ENCODE assay signal across 8 cellular contexts in genomic region chr10:89301231-89301630, GRCh38. TPM values are rescaled to one million over a fixed set of nuclear protein-coding genes. Genes with fewer than 3 reads are reported as not detected.
A peak's percentile ranks its signal among the peaks of the same experiment; 100 is the strongest.
DNase-seq lines count a peak whose midpoint lies in the region; ATAC-seq and TF ChIP-seq lines count a peak whose summit lies in the region.

No MANE protein-coding gene starts in this region.

- peaks cover 29 to 43% (median 34%) of the 10 kb centered on the region in 4 donors for H3K4me1 Mint-ChIP-seq in CD4-positive, CD25-positive, alpha-beta regulatory T cell
- H3K4me1 Mint-ChIP-seq in endothelial cell (ENCODE audit: unreplicated experiment) = peaks cover 25% of the 10 kb centered on the region
- H3K4me1 Mint-ChIP-seq in natural killer cell treated with Interleukin-12 subunit alpha and Interleukin-12 subunit beta and Interleukin-15 and Interleukin-18, amount 100 ng/mL, for 72 hours (ENCODE audit: low read depth in 2 of 2) = peaks cover 44 to 50% of the 10 kb centered on the region in 2 donors

- peak overlapping the region; percentile 96 for H3K4me3 ChIP-seq in CD4-positive, CD25-positive, alpha-beta regulatory T cell (ENCODE audit: low read depth, low read length)

- no peaks in the 10 kb centered on the region for H3K27me3 ChIP-seq in CD4-positive, CD25-positive, alpha-beta regulatory T cell (ENCODE audit: control insufficient read depth, insufficient read depth, low read length)

- peaks cover 0 to 13% (median 5%) of the 10 kb centered on the region in 7 donors for H3K9me3 Mint-ChIP-seq in CD4-positive, CD25-positive, alpha-beta regulatory T cell
- H3K9me3 Mint-ChIP-seq in endothelial cell (ENCODE audit: unreplicated experiment) = no peaks in the 10 kb centered on the region
- H3K9me3 Mint-ChIP-seq in natural killer cell treated with Interleukin-12 subunit alpha and Interleukin-12 subunit beta and Interleukin-15 and Interleukin-18, amount 100 ng/mL, for 72 hours = no peaks in the 10 kb centered on the region

- peak overlapping the region; percentile 94 to 98 (median 96) for H3K4me3 Mint-ChIP-seq in CD4-positive, CD25-positive, alpha-beta regulatory T cell
- no peak overlapping the region for H3K4me3 Mint-ChIP-seq in endothelial cell (ENCODE audit: unreplicated experiment)
- H3K4me3 Mint-ChIP-seq in natural killer cell treated with Interleukin-12 subunit alpha and Interleukin-12 subunit beta and Interleukin-15 and Interleukin-18, amount 100 ng/mL, for 72 hours = peak overlapping the region; percentile 93

- peaks cover 27% of the 10 kb centered on the region for H3K36me3 Mint-ChIP-seq in CD4-positive, CD25-positive, alpha-beta regulatory T cell
- H3K36me3 Mint-ChIP-seq in endothelial cell (ENCODE audit: low read depth, unreplicated experiment) = no peaks in the 10 kb centered on the region
- peaks cover 14% of the 10 kb centered on the region for H3K36me3 Mint-ChIP-seq in natural killer cell treated with Interleukin-12 subunit alpha and Interleukin-12 subunit beta and Interleukin-15 and Interleukin-18, amount 100 ng/mL, for 72 hours

- no peak for TF ChIP-seq CTCF in endothelial cell (IDR thresholded peaks at IDR 0.05; ENCODE audit: unreplicated experiment)

- peak in 1 of 3 donors; percentile 33 for DNase-seq in CD4-positive, CD25-positive, alpha-beta regulatory T cell
- peak; percentile 76 for DNase-seq in SIG-M5 treated with dmso at 0.1 percent for 504 hours (lab: John Stamatoyannopoulos, UW; ENCODE audit: unreplicated experiment)
- no peak for DNase-seq in endothelial cell (ENCODE audit: low spot score)
- no peak for DNase-seq in natural killer cell treated with Interleukin-12 subunit alpha and Interleukin-12 subunit beta and Interleukin-15 and Interleukin-18, amount 100 ng/mL, for 72 hours (ENCODE audit: low spot score)
- DNase-seq in LoVo (ENCODE audit: low spot score) = no peak

- peak overlapping the region; percentile 74 to 98 (median 98) for H3K27ac Mint-ChIP-seq in CD4-positive, CD25-positive, alpha-beta regulatory T cell
- peak overlapping the region; percentile 55 for H3K27ac Mint-ChIP-seq in endothelial cell (ENCODE audit: unreplicated experiment)
- peak overlapping the region; percentile 75 to 91 for H3K27ac Mint-ChIP-seq in natural killer cell treated with Interleukin-12 subunit alpha and Interleukin-12 subunit beta and Interleukin-15 and Interleukin-18, amount 100 ng/mL, for 72 hours

- ATAC-seq in CD4-positive, CD25-positive, alpha-beta regulatory T cell (ENCODE audit: low read depth in 2 of 2) = peak in 1 of 2 donors; percentile 29
- ATAC-seq in GM21515 (IDR thresholded peaks at IDR 0.05; ENCODE audit: unreplicated experiment) (peak; percentile 27), GM18519 (IDR thresholded peaks at IDR 0.05; ENCODE audit: low FRiP score, unreplicated experiment) (no peak), HG02610 (IDR thresholded peaks at IDR 0.05; ENCODE audit: unreplicated experiment) (no peak)
- peak; percentile 37 to 56 for ATAC-seq in natural killer cell treated with Interleukin-12 subunit alpha and Interleukin-12 subunit beta and Interleukin-15 and Interleukin-18, amount 100 ng/mL, for 72 hours

- H3K9me3 ChIP-seq in CD4-positive, CD25-positive, alpha-beta regulatory T cell (ENCODE audit: control insufficient read depth in 2 of 2, low read length in 2 of 2) = no peaks in the 10 kb centered on the region

- H3K4me1 ChIP-seq in CD4-positive, CD25-positive, alpha-beta regulatory T cell (ENCODE audit: control insufficient read depth, insufficient read depth, low read length, poor library complexity, severe bottlenecking) = peaks cover 26% of the 10 kb centered on the region

- H3K27me3 Mint-ChIP-seq in CD4-positive, CD25-positive, alpha-beta regulatory T cell = peaks cover 9% of the 10 kb centered on the region
- H3K27me3 Mint-ChIP-seq in endothelial cell (ENCODE audit: unreplicated experiment) = peaks cover 5% of the 10 kb centered on the region
- peaks cover 0 to 2% of the 10 kb centered on the region in 2 donors for H3K27me3 Mint-ChIP-seq in natural killer cell treated with Interleukin-12 subunit alpha and Interleukin-12 subunit beta and Interleukin-15 and Interleukin-18, amount 100 ng/mL, for 72 hours

- H3K27ac ChIP-seq in CD4-positive, CD25-positive, alpha-beta regulatory T cell (ENCODE audit: insufficient read depth, low read length, poor library complexity, severe bottlenecking) = peak overlapping the region; percentile 67

- peaks cover 6% of the 10 kb centered on the region for H3K36me3 ChIP-seq in CD4-positive, CD25-positive, alpha-beta regulatory T cell (ENCODE audit: control insufficient read depth, insufficient read depth, low read length)

RNA-seq across cellular contexts. Expression of gene IFIT2, which starts 0.6 kb away (rescaled TPM):
- total RNA-seq in CD4-positive, CD25-positive, alpha-beta regulatory T cell = 10.0 TPM
- polyA plus RNA-seq in CD4-positive, CD25-positive, alpha-beta regulatory T cell = 1 to 10 TPM; 3.6 to 6.3 (median 4.7) TPM
- 0.80 TPM for total RNA-seq in endothelial cell (ENCODE audit: unreplicated experiment)
- total RNA-seq in natural killer cell treated with Interleukin-12 subunit alpha and Interleukin-12 subunit beta and Interleukin-15 and Interleukin-18, amount 100 ng/mL, for 72 hours = 1 to 10 TPM; 1.5 to 1.7 TPM

RNA-seq across cellular contexts. Expression of gene IFIT3, which starts 26.6 kb away (rescaled TPM):
- 9.0 TPM for total RNA-seq in CD4-positive, CD25-positive, alpha-beta regulatory T cell
- polyA plus RNA-seq in CD4-positive, CD25-positive, alpha-beta regulatory T cell = 10 to 100 TPM; 12.4 to 25.9 (median 18.1) TPM
- 16.8 TPM for total RNA-seq in endothelial cell (ENCODE audit: unreplicated experiment)
- total RNA-seq in natural killer cell treated with Interleukin-12 subunit alpha and Interleukin-12 subunit beta and Interleukin-15 and Interleukin-18, amount 100 ng/mL, for 72 hours = 1 to 10 TPM; 2.6 to 3.0 TPM

RNA-seq across cellular contexts. Expression of gene LIPA, which starts 49.7 kb away (rescaled TPM):
- 25.2 TPM for total RNA-seq in CD4-positive, CD25-positive, alpha-beta regulatory T cell
- 10 to 100 TPM; 89.8 to 99.9 (median 95.7) TPM for polyA plus RNA-seq in CD4-positive, CD25-positive, alpha-beta regulatory T cell
- total RNA-seq in endothelial cell (ENCODE audit: unreplicated experiment) = 84.2 TPM
- 10 to 100 TPM; 13.0 to 24.8 TPM for total RNA-seq in natural killer cell treated with Interleukin-12 subunit alpha and Interleukin-12 subunit beta and Interleukin-15 and Interleukin-18, amount 100 ng/mL, for 72 hours

Comparison
In these comparisons a context has a peak if more than half of its experiments do, and no peak if none do; other contexts are left out.
1. ATAC-seq: peak in GM21515 (single experiment) and natural killer cell treated with Interleukin-12 subunit alpha and Interleukin-12 subunit beta and Interleukin-15 and Interleukin-18, amount 100 ng/mL, for 72 hours (2 of 2); none in GM18519 (single experiment) and HG02610 (single experiment).
2. Peak in every context shown above with its lines, with median percentiles within 50 percentile points of each other: H3K27ac Mint-ChIP-seq.